ENCODE assay signal across 9 cellular contexts in genomic region chr7:152335900-152336571, GRCh38.
DNase-seq lines count a peak whose midpoint lies in the region; ATAC-seq, FAIRE-seq and TF ChIP-seq lines count a peak whose summit lies in the region.
"Had no signal": no experiment of that assay in that cellular context is flagged by ENCODE, and none has a peak within 500 bp of the region (broad histone marks: within the 10 kb centered on the region; RNA-seq: fewer than 3 reads in every experiment).

No MANE protein-coding gene starts in this region.

- no peaks in the 10 kb centered on the region for H3K27me3 ChIP-seq in DND-41 (ENCODE audit: insufficient read depth, low read length, poor library complexity)
- H3K27me3 ChIP-seq in naive thymus-derived CD4-positive, alpha-beta T cell (ENCODE audit: control insufficient read depth in 2 of 2, insufficient read depth in 2 of 2, low read length in 2 of 2) = no peaks in the 10 kb centered on the region

- H3K4me2 ChIP-seq in DND-41 (ENCODE audit: insufficient read depth, low read length) = no peak overlapping the region

- H3K27ac ChIP-seq in DND-41 (ENCODE audit: low read length) = no peak overlapping the region
- peak overlapping the region; percentile 55 for H3K27ac ChIP-seq in naive thymus-derived CD4-positive, alpha-beta T cell (ENCODE audit: low read depth, low read length)

- H3K27me3 Mint-ChIP-seq in naive thymus-derived CD4-positive, alpha-beta T cell = no peaks in the 10 kb centered on the region

- no peaks in the 10 kb centered on the region for H3K4me1 ChIP-seq in DND-41 (ENCODE audit: insufficient read depth, low read length)
- peaks cover 15 to 19% of the 10 kb centered on the region in 2 donors for H3K4me1 ChIP-seq in naive thymus-derived CD4-positive, alpha-beta T cell (ENCODE audit: control insufficient read depth in 2 of 2, insufficient read depth in 2 of 2, low read length in 2 of 2)

- intact Hi-C loops in naive thymus-derived CD4-positive, alpha-beta T cell (cut with micrococcal nuclease) = loop anchor here (1.0 to 5.0 kb wide), 10 partner anchors 97 to 486 kb away; no protein-coding TSS in a partner anchor

- H3K9ac ChIP-seq in DND-41 (ENCODE audit: low read depth, low read length) = no peak overlapping the region

- in situ Hi-C loops in astrocyte of the spinal cord (cut with HindIII; ENCODE audit: low sequenced_read_pairs) = no loop called here

- 0 out of 3 replicates have a peak, but pooled peaks have one; percentile 38 for ATAC-seq in DND-41 (ENCODE audit: insufficient read depth, low read depth)
- peak; percentile 42 for ATAC-seq in naive thymus-derived CD4-positive, alpha-beta T cell

- peaks cover 38 to 81% (median 65%) of the 10 kb centered on the region in 7 donors for H3K4me1 Mint-ChIP-seq in naive thymus-derived CD4-positive, alpha-beta T cell

- no peak for TF ChIP-seq CTCF in DND-41 (IDR thresholded peaks at IDR 0.05; ENCODE audit: borderline replicate concordance, extremely low read depth, low read length, poor library complexity, severe bottlenecking)
- no peak for TF ChIP-seq CTCF in astrocyte of the spinal cord (IDR thresholded peaks at IDR 0.05; ENCODE audit: low read depth, low read length)

- peak overlapping the region; percentile 3 to 88 (median 81) for H3K4me3 Mint-ChIP-seq in naive thymus-derived CD4-positive, alpha-beta T cell

- H4K20me1 ChIP-seq in DND-41 (ENCODE audit: insufficient read depth, low read length) = peaks cover 44% of the 10 kb centered on the region; the same call in 1 of the 2 replicates

- H3K36me3 ChIP-seq in DND-41 (ENCODE audit: insufficient read depth, low read length) = no peaks in the 10 kb centered on the region
- no peaks in the 10 kb centered on the region for H3K36me3 ChIP-seq in naive thymus-derived CD4-positive, alpha-beta T cell (ENCODE audit: control insufficient read depth in 2 of 3, insufficient read depth in 3 of 3, low read length in 3 of 3)

- POLR2A ChIA-PET in naive thymus-derived CD4-positive, alpha-beta T cell (lab: Charles Lee) = interaction anchor here (1.0 to 1.2 kb wide), 3 partner anchors 21 to 370 kb away, joined by 3 to 4 read pairs (median 3); no protein-coding TSS in a partner anchor

- no peak overlapping the region for H2AFZ ChIP-seq in DND-41 (ENCODE audit: low read depth, low read length)

- CTCF ChIA-PET in naive thymus-derived CD4-positive, alpha-beta T cell (lab: Charles Lee) = interaction anchor here (0.8 to 3.9 kb wide), 4 partner anchors 175 to 375 kb away, joined by 3 to 17 read pairs (median 6); no protein-coding TSS in a partner anchor

- no peaks in the 10 kb centered on the region for H3K9me3 ChIP-seq in DND-41 (ENCODE audit: insufficient read depth, low read length, severe bottlenecking)
- no peaks in the 10 kb centered on the region for H3K9me3 ChIP-seq in naive thymus-derived CD4-positive, alpha-beta T cell (ENCODE audit: control insufficient read depth in 2 of 3, low read length in 3 of 3)

- H3K9me3 Mint-ChIP-seq in naive thymus-derived CD4-positive, alpha-beta T cell = no peaks in the 10 kb centered on the region

- peak; percentile 6 for FAIRE-seq in H54 (lab: Jason Lieb, UNC)
- FAIRE-seq: K562 had no signal

- no peak for TF ChIP-seq POLR2A in H54 (IDR thresholded peaks at IDR 0.05; ENCODE audit: low read depth, low read length)

- H3K79me2 ChIP-seq in DND-41 (ENCODE audit: insufficient read depth, low read length) = peaks cover 91% of the 10 kb centered on the region

- H3K27ac Mint-ChIP-seq in naive thymus-derived CD4-positive, alpha-beta T cell = peak overlapping the region; percentile 39 to 88 (median 81)

- H3K36me3 Mint-ChIP-seq in naive thymus-derived CD4-positive, alpha-beta T cell = peaks cover 0 to 5% (median 0%) of the 10 kb centered on the region in 5 donors

- DNase-seq in DND-41 (no peak), H54 (ENCODE audit: insufficient read length, low spot score) (no peak), astrocyte of the spinal cord (ENCODE audit: low read depth, low spot score) (peak; percentile 29), COR-L47 (lab: John Stamatoyannopoulos, UW) (no peak), GM03348 (ENCODE audit: low spot score) (no peak), DMS114 treated with DMSO at 0.1 percent for 48 hours (lab: John Stamatoyannopoulos, UW; ENCODE audit: unreplicated experiment) (no peak), GM19240 (ENCODE audit: insufficient read length, low spot score) (no peak)
- peak in 4 of 9 donors; percentile 20 to 36 (median 24) for DNase-seq in naive thymus-derived CD4-positive, alpha-beta T cell

- H3K4me3 ChIP-seq in DND-41 (ENCODE audit: low read depth in 1 of 2, low read length in 2 of 2) = no peak overlapping the region
- H3K4me3 ChIP-seq in astrocyte of the spinal cord (ENCODE audit: low read depth, low read length) = no peak overlapping the region
- H3K4me3 ChIP-seq in naive thymus-derived CD4-positive, alpha-beta T cell (ENCODE audit: low read length) = peak overlapping the region; percentile 27
- H3K4me3 ChIP-seq: K562 had no signal
